9 cellular contexts compared by ENCODE assay signal in the genomic region with DNA sequence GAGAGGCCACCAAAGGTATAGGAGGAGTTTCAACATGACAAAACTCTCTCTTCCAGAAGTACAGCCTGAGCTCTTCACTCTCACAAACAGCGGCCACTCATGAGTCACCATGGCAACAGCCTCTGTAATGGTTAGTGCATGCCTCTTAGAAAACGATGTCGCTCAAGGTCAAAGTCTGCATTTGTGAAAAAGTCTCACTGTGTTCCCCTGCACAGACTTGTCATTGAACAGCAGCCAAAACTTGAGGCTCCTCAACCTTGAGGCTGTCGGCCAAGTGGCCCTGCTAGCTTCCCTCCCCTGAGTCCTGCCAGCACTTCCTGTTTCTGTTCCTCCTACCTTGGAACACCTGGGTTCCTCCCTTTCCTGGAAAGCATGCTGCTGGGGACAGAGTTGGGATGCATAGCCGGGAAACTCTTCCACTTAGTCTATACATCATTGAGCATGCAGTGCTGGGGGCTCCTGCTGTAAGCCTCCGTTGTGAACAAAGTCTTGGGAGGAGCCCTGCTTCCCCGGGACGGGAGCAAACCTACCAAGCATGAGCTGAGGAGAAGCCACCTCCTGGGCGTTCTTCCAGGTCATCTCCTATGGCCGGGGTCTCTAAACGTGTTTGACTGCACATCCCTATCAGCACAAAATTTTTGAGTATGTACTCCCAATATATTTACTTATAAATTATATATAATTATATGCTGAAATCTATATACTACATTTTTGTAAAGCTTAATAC.
DNase-seq lines count a peak whose midpoint lies in the region; ATAC-seq and TF ChIP-seq lines count a peak whose summit lies in the region.
"Had no signal": no experiment of that assay in that cellular context is flagged by ENCODE, and none has a peak within 500 bp of the region (broad histone marks: within the 10 kb centered on the region; RNA-seq: fewer than 3 reads in every experiment).

No MANE protein-coding gene starts in this region.

- no peak overlapping the region for H4K8ac ChIP-seq in neuronal stem cell (ENCODE audit: low read depth, low read length)

- H3K27ac ChIP-seq in neuronal stem cell (replicated peaks; ENCODE audit: low read length) (no peak overlapping the region), coronary artery (no peak overlapping the region)

- no peak overlapping the region for H3K4me2 ChIP-seq in neuronal stem cell (ENCODE audit: insufficient read depth, low read length, poor library complexity, severe bottlenecking)

- peak; percentile 65 to 72 for DNase-seq in HAP-1 (ENCODE audit: low spot score in 2 of 2)
- DNase-seq in NCI-H2107 treated with DMSO at 0.1 percent for 48 hours (lab: John Stamatoyannopoulos, UW; ENCODE audit: unreplicated experiment), result peak; percentile 23
- peak; percentile 69 for DNase-seq in choroid plexus epithelial cell (ENCODE audit: low read depth)
- DNase-seq in neuronal stem cell (ENCODE audit: low spot score), result no peak
- DNase-seq in CD1c-positive myeloid dendritic cell (ENCODE audit: extremely low spot score), result no peak
- DNase-seq in coronary artery (ENCODE audit: low spot score), result no peak
- DNase-seq: natural killer cell had no signal

- no peaks in the 10 kb centered on the region for H3K36me3 ChIP-seq in HAP-1 (replicated peaks)
- H3K36me3 ChIP-seq in neuronal stem cell (replicated peaks in 1 of 2; ENCODE audit: control insufficient read depth in 2 of 2, insufficient read depth in 2 of 2, low read length in 2 of 2), result no peaks in the 10 kb centered on the region

- H2AK5ac ChIP-seq in neuronal stem cell (ENCODE audit: low read depth, low read length), result peak overlapping the region; percentile 29

- WGBS in neuronal stem cell (ENCODE audit: extremely low coverage in 2 of 2, insufficient read length in 2 of 2, insufficient replicate concordance in 1 of 2), 2 donors, result no CpG with 5 or more reads among the region's 11 CpGs

- H2BK12ac ChIP-seq in neuronal stem cell (ENCODE audit: low read length), result no peak overlapping the region

- H2BK15ac ChIP-seq in neuronal stem cell (ENCODE audit: low read length), result no peak overlapping the region

- no peaks in the 10 kb centered on the region; the same call in 1 of the 2 replicates for H3K27me3 ChIP-seq in HAP-1 (ENCODE audit: low read depth)
- peaks cover 0 to 15% (median 0%) of the 10 kb centered on the region in 3 experiments for H3K27me3 ChIP-seq in neuronal stem cell (ENCODE audit: control insufficient read depth in 3 of 3, insufficient read depth in 3 of 3, low read depth in 1 of 3, low read length in 3 of 3)

- H3K14ac ChIP-seq in neuronal stem cell (ENCODE audit: low read length), result no peak overlapping the region

- H3K4me3 ChIP-seq in HAP-1 (no peak overlapping the region), choroid plexus epithelial cell (ENCODE audit: low read depth, low read length) (no peak overlapping the region), neuronal stem cell (ENCODE audit: low read length in 2 of 2) (no peak overlapping the region), coronary artery (no peak overlapping the region)

- no peak overlapping the region for H3K23ac ChIP-seq in neuronal stem cell (ENCODE audit: low read depth, low read length, poor library complexity)

- no peak overlapping the region for H4K91ac ChIP-seq in neuronal stem cell (ENCODE audit: low read depth, low read length, poor library complexity)

- no peak overlapping the region for H3K4ac ChIP-seq in neuronal stem cell (ENCODE audit: low read length)

- no peak overlapping the region for H3K9ac ChIP-seq in neuronal stem cell (ENCODE audit: low read depth, low read length, poor library complexity)

- no peak overlapping the region for H2BK5ac ChIP-seq in neuronal stem cell (ENCODE audit: low read length)

- H3K4me1 ChIP-seq in HAP-1 (peaks cover 8% of the 10 kb centered on the region), neuronal stem cell (ENCODE audit: control insufficient read depth in 2 of 2, insufficient read depth in 1 of 2, low read depth in 1 of 2, low read length in 2 of 2) (peaks cover 3 to 8% of the 10 kb centered on the region in 2 donors)

- H3K79me1 ChIP-seq in neuronal stem cell (ENCODE audit: low read depth, low read length), result no peaks in the 10 kb centered on the region

- in situ Hi-C loops in HAP-1 (cut with MboI; ENCODE audit: low sequenced_read_pairs), result no loop called here

- no peak overlapping the region for H2BK120ac ChIP-seq in neuronal stem cell (ENCODE audit: low read depth, low read length)

- no peak overlapping the region for H2AFZ ChIP-seq in neuronal stem cell (ENCODE audit: low read length)

- ATAC-seq in HG03442 (IDR thresholded peaks at IDR 0.05; ENCODE audit: unreplicated experiment) (no peak), GM18517 (IDR thresholded peaks at IDR 0.05; ENCODE audit: unreplicated experiment) (no peak)
- ATAC-seq: natural killer cell had no signal

- TF ChIP-seq CTCF in choroid plexus epithelial cell (conservative IDR thresholded peaks at IDR 0.05; ENCODE audit: low read depth, low read length), result no peak
- no peak for TF ChIP-seq CTCF in coronary artery (IDR thresholded peaks at IDR 0.05)

- H3K18ac ChIP-seq in neuronal stem cell (ENCODE audit: low read length), result no peak overlapping the region

- H3K9me3 ChIP-seq in HAP-1, result no peaks in the 10 kb centered on the region
- H3K9me3 ChIP-seq in neuronal stem cell (replicated peaks in 1 of 2; ENCODE audit: control insufficient read depth in 2 of 2, insufficient read depth in 1 of 2, low read depth in 1 of 2, low read length in 2 of 2), result no peaks in the 10 kb centered on the region

Comparison
In these comparisons a context has a peak if more than half of its experiments do, and no peak if none do; other contexts are left out.
1. DNase-seq: peak in HAP-1 (2 of 2), NCI-H2107 treated with DMSO at 0.1 percent for 48 hours (single experiment) and choroid plexus epithelial cell (single experiment); none in neuronal stem cell (single experiment), CD1c-positive myeloid dendritic cell (single experiment) and coronary artery (single experiment).